9 cellular contexts compared by ENCODE assay signal in the genomic region with DNA sequence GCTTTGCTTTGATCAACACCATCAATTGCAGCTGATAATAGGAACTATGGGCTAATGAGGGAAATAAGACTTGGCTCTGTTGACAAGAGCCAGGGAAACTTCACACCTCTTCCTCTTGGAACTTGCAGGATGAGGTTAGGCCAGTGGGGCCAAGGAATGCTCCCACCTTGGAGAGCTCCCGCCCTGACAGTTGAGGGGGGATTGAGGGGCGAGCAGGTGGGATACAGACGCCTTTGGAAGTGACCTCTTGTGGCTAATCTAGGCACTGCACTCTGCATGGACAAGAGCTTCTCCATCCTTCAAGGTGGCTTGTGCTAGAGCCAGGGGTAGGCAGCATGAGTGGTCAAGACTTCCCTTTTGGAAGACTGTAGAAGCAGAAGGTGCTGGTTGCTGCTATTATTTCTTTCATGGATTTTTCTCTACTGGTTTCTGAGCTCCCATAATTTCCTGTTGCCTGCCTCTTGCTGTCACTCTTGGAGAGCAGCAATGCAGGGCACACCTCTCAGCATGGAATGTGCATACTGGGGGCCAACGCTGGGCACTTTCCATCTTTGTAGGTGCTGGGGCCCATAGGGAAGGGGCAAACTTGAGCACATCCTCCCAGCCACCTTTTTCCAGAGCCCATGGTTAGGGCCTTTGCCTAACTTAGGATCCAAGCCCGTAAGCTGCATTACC. TPM values are rescaled to one million over a fixed set of nuclear protein-coding genes. Genes with fewer than 3 reads are reported as not detected.
DNase-seq lines count a peak whose midpoint lies in the region; ATAC-seq and TF ChIP-seq lines count a peak whose summit lies in the region.
"Had no signal": no experiment of that assay in that cellular context is flagged by ENCODE, and none has a peak within 500 bp of the region (broad histone marks: within the 10 kb centered on the region; RNA-seq: fewer than 3 reads in every experiment).

No MANE protein-coding gene starts in this region.

- peak; percentile 98 for TF ChIP-seq CTCF in GM12872 (IDR thresholded peaks at IDR 0.05; ENCODE audit: insufficient read depth, low read depth, low read length)

- POLR2A ChIA-PET in activated naive CD8-positive, alpha-beta T cell treated with anti-CD3 and anti-CD28 coated beads, Interleukin-2, amount 10 ng/mL, durations not matched to agents 7 days and 5 days (lab: Charles Lee) = interaction anchor here (0.5 to 3.1 kb wide), 3 partner anchors 221 to 233 kb away, joined by 3 to 53 read pairs (median 4); a partner anchor contains a TSS

- no peak for ATAC-seq in activated naive CD8-positive, alpha-beta T cell treated with anti-CD3 and anti-CD28 coated beads, Interleukin-2, amount 10 ng/mL, durations not matched to agents 7 days and 5 days (ENCODE audit: low read depth)
- ATAC-seq in HG03097 (IDR thresholded peaks at IDR 0.05; ENCODE audit: low FRiP score, unreplicated experiment) (no peak), HG02884 (IDR thresholded peaks at IDR 0.05; ENCODE audit: unreplicated experiment) (no peak)

- H3K27me3 Mint-ChIP-seq in activated naive CD8-positive, alpha-beta T cell treated with anti-CD3 and anti-CD28 coated beads, Interleukin-2, amount 10 ng/mL, durations not matched to agents 7 days and 5 days = no peaks in the 10 kb centered on the region

- H3K4me3 Mint-ChIP-seq in activated naive CD8-positive, alpha-beta T cell treated with anti-CD3 and anti-CD28 coated beads, Interleukin-2, amount 10 ng/mL, durations not matched to agents 7 days and 5 days = no peak overlapping the region

- no peaks in the 10 kb centered on the region for H3K9me3 Mint-ChIP-seq in activated naive CD8-positive, alpha-beta T cell treated with anti-CD3 and anti-CD28 coated beads, Interleukin-2, amount 10 ng/mL, durations not matched to agents 7 days and 5 days

- peaks cover 7% of the 10 kb centered on the region for H3K36me3 Mint-ChIP-seq in activated naive CD8-positive, alpha-beta T cell treated with anti-CD3 and anti-CD28 coated beads, Interleukin-2, amount 10 ng/mL, durations not matched to agents 7 days and 5 days

- peaks cover 7% of the 10 kb centered on the region for H3K4me1 Mint-ChIP-seq in activated naive CD8-positive, alpha-beta T cell treated with anti-CD3 and anti-CD28 coated beads, Interleukin-2, amount 10 ng/mL, durations not matched to agents 7 days and 5 days

- DNase-seq in AML-193 (lab: John Stamatoyannopoulos, UW) (peak; percentile 46 to 57), iPS-NIHi7 (ENCODE audit: extremely low spot score) (peak; percentile 83)
- peak; percentile 51 for DNase-seq in activated naive CD8-positive, alpha-beta T cell treated with anti-CD3 and anti-CD28 coated beads, Interleukin-2, amount 10 ng/mL, durations not matched to agents 7 days and 5 days
- DNase-seq in stimulated activated CD4-positive, alpha-beta T cell treated with anti-CD3 and anti-CD28 coated beads, TNF-alpha, amount 100 ng/mL, for 24 hours (ENCODE audit: low read depth in 3 of 3) = peak in 2 of 3 experiments; percentile 11 to 16

- peak overlapping the region; percentile 56 for H3K27ac Mint-ChIP-seq in activated naive CD8-positive, alpha-beta T cell treated with anti-CD3 and anti-CD28 coated beads, Interleukin-2, amount 10 ng/mL, durations not matched to agents 7 days and 5 days

TF ChIP-seq in PFSK-1, 5 proteins besides CTCF, POLR2A, EP300 and RAD21:
- TF ChIP-seq, protein P1, sequence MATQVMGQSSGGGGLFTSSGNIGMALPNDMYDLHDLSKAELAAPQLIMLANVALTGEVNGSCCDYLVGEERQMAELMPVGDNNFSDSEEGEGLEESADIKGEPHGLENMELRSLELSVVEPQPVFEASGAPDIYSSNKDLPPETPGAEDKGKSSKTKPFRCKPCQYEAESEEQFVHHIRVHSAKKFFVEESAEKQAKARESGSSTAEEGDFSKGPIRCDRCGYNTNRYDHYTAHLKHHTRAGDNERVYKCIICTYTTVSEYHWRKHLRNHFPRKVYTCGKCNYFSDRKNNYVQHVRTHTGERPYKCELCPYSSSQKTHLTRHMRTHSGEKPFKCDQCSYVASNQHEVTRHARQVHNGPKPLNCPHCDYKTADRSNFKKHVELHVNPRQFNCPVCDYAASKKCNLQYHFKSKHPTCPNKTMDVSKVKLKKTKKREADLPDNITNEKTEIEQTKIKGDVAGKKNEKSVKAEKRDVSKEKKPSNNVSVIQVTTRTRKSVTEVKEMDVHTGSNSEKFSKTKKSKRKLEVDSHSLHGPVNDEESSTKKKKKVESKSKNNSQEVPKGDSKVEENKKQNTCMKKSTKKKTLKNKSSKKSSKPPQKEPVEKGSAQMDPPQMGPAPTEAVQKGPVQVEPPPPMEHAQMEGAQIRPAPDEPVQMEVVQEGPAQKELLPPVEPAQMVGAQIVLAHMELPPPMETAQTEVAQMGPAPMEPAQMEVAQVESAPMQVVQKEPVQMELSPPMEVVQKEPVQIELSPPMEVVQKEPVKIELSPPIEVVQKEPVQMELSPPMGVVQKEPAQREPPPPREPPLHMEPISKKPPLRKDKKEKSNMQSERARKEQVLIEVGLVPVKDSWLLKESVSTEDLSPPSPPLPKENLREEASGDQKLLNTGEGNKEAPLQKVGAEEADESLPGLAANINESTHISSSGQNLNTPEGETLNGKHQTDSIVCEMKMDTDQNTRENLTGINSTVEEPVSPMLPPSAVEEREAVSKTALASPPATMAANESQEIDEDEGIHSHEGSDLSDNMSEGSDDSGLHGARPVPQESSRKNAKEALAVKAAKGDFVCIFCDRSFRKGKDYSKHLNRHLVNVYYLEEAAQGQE (IDR thresholded peaks at IDR 0.05; ENCODE audit: insufficient read depth in 1 of 2, low read depth in 2 of 2, low read length in 2 of 2) = peak; percentile 79 to 91
- no peak for TF ChIP-seq TAF1 (IDR thresholded peaks at IDR 0.05; ENCODE audit: borderline replicate concordance, insufficient read depth, low read length)

RNA-seq across cellular contexts. Expression of a gene that starts 2.3 kb away (rescaled TPM):
- polyA plus RNA-seq in PFSK-1 (2012; ENCODE audit: insufficient read length, low read depth) = 54.8 TPM
- 10 to 100 TPM; 98.6 to 99.9 TPM for total RNA-seq in activated naive CD8-positive, alpha-beta T cell treated with anti-CD3 and anti-CD28 coated beads, Interleukin-2, amount 10 ng/mL, durations not matched to agents 7 days and 5 days

RNA-seq across cellular contexts. Expression of a gene that starts 50.7 kb away (rescaled TPM):
- polyA plus RNA-seq in PFSK-1 (2012; ENCODE audit: insufficient read length, low read depth) = 18.8 TPM
- total RNA-seq in activated naive CD8-positive, alpha-beta T cell treated with anti-CD3 and anti-CD28 coated beads, Interleukin-2, amount 10 ng/mL, durations not matched to agents 7 days and 5 days = 10 to 100 TPM; 31.6 to 32.0 TPM

RNA-seq across cellular contexts. Expression of a gene that starts 52.3 kb away (rescaled TPM):
- polyA plus RNA-seq in PFSK-1 (2012; ENCODE audit: insufficient read length, low read depth) = not detected
- total RNA-seq in activated naive CD8-positive, alpha-beta T cell treated with anti-CD3 and anti-CD28 coated beads, Interleukin-2, amount 10 ng/mL, durations not matched to agents 7 days and 5 days = not detected
- total RNA-seq: skeletal muscle tissue had no signal

RNA-seq across cellular contexts. Expression of a gene that starts 56.0 kb away (rescaled TPM):
- 237 TPM for polyA plus RNA-seq in PFSK-1 (2012; ENCODE audit: insufficient read length, low read depth)
- total RNA-seq in activated naive CD8-positive, alpha-beta T cell treated with anti-CD3 and anti-CD28 coated beads, Interleukin-2, amount 10 ng/mL, durations not matched to agents 7 days and 5 days = 100 to 1,000 TPM; 195 to 216 TPM

Comparison
In these comparisons a context has a peak if more than half of its experiments do, and no peak if none do; other contexts are left out.
1. DNase-seq: peak in every context shown above with its lines; median percentile 83 in iPS-NIHi7; 52 in AML-193; 51 in activated naive CD8-positive, alpha-beta T cell treated with anti-CD3 and anti-CD28 coated beads, Interleukin-2, amount 10 ng/mL, durations not matched to agents 7 days and 5 days; 14 in stimulated activated CD4-positive, alpha-beta T cell treated with anti-CD3 and anti-CD28 coated beads, TNF-alpha, amount 100 ng/mL, for 24 hours.